In the genomic region with DNA sequence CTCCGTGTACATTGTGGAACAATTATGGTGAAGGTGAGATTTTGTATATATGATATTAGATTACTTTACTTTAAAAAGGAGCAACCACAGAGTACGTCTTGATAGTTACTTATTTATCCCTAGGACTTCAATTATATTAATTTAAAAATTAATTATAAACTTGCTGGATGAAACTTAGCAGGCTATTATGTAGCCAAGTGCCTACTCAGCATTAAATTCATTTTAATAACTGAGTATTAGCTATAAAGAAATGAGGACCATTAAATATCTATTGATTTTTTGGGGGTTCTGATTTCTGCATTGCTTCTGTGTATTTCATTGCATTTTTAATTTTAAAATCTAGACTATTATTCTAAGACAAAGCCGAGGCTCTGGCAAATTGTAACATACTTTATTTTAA, we compare ENCODE assay signal across 29 cellular contexts.
"Had no signal": no experiment of that assay in that cellular context is flagged by ENCODE, and none has a peak within 500 bp of the region (broad histone marks: within the 10 kb centered on the region; RNA-seq: fewer than 3 reads in every experiment).

No MANE protein-coding gene starts in this region.

- H3K27ac ChIP-seq: stomach, suprapubic skin, testis, thoracic aorta, thyroid gland, tibial artery, tibial nerve, transverse colon, upper lobe of left lung, upper lobe of right lung, uterus, vagina had no signal

- H3K4me1 Mint-ChIP-seq: stimulated activated effector memory CD8-positive, alpha-beta T cell treated with anti-CD3 and anti-CD28 coated beads, Interleukin-12 subunit alpha, Interleukin-12 subunit beta, amount 100 ng/mL, for 72 hours; stimulated activated memory B cell treated with anti-CD40 and anti-IgM and Interleukin-4, amounts not matched to agents 10 μg/mL and 1 μg/mL and 100 μg/mL, for 72 hours; stimulated activated naive B cell treated with anti-CD40 and anti-IgM and Interleukin-4, amounts not matched to agents 10 μg/mL and 1 μg/mL and 100 μg/mL, for 72 hours; stimulated activated naive CD8-positive, alpha-beta T cell treated with anti-CD3 and anti-CD28 coated beads, Interleukin-15, amount 100 ng/mL, for 72 hours had no signal

- H3K36me3 Mint-ChIP-seq: stimulated activated effector memory CD8-positive, alpha-beta T cell treated with anti-CD3 and anti-CD28 coated beads, Interleukin-12 subunit alpha, Interleukin-12 subunit beta, amount 100 ng/mL, for 72 hours; stimulated activated memory B cell treated with anti-CD40 and anti-IgM and Interleukin-4, amounts not matched to agents 10 μg/mL and 1 μg/mL and 100 μg/mL, for 72 hours; stimulated activated naive B cell treated with anti-CD40 and anti-IgM and Interleukin-4, amounts not matched to agents 10 μg/mL and 1 μg/mL and 100 μg/mL, for 72 hours; type B pancreatic cell had no signal

- ATAC-seq: stimulated activated effector memory CD8-positive, alpha-beta T cell treated with anti-CD3 and anti-CD28 coated beads, Interleukin-12 subunit alpha, Interleukin-12 subunit beta, amount 100 ng/mL, for 72 hours; stimulated activated memory B cell treated with anti-CD40 and anti-IgM and Interleukin-4, amounts not matched to agents 10 μg/mL and 1 μg/mL and 100 μg/mL, for 72 hours; stimulated activated naive B cell treated with anti-CD40 and anti-IgM and Interleukin-4, amounts not matched to agents 10 μg/mL and 1 μg/mL and 100 μg/mL, for 72 hours; stimulated activated naive CD8-positive, alpha-beta T cell treated with anti-CD3 and anti-CD28 coated beads, Interleukin-15, amount 100 ng/mL, for 72 hours; stimulated activated naive CD8-positive, alpha-beta T cell treated with anti-CD3 and anti-CD28 coated beads, Interleukin-15, Interleukin-2, amounts not matched to agents 100 U/mL and 50 U/mL, for 24 hours; upper lobe of right lung had no signal

- H3K4me1 ChIP-seq: stomach, suprapubic skin, testis, thyroid gland, tibial artery, tibial nerve, transverse colon, upper lobe of left lung, upper lobe of right lung, uterus, vagina had no signal

- H3K27me3 Mint-ChIP-seq: stimulated activated memory B cell treated with anti-CD40 and anti-IgM and Interleukin-4, amounts not matched to agents 10 μg/mL and 1 μg/mL and 100 μg/mL, for 72 hours; stimulated activated naive CD8-positive, alpha-beta T cell treated with anti-CD3 and anti-CD28 coated beads, Interleukin-15, amount 100 ng/mL, for 72 hours; type B pancreatic cell had no signal

- FAIRE-seq: urothelium cell line had no signal

- H3K36me3 ChIP-seq: stomach, suprapubic skin, thoracic aorta, thyroid gland, tibial artery, tibial nerve, transverse colon, upper lobe of left lung, upper lobe of right lung, uterus, vagina had no signal

- DNase-seq: stimulated activated CD4-positive, alpha-beta T cell treated with anti-CD3 and anti-CD28 coated beads, Interleukin-2, amount 100 ng/mL, for 48 hours; stimulated activated CD4-positive, alpha-beta T cell treated with anti-CD3 and anti-CD28 coated beads, Interleukin-4, amount 100 ng/mL, for 1 hour; stimulated activated CD4-positive, alpha-beta T cell treated with anti-CD3 and anti-CD28 coated beads, Interleukin-4, amount 100 ng/mL, for 24 hours; stimulated activated CD4-positive, alpha-beta T cell treated with anti-CD3 and anti-CD28 coated beads, Interleukin-4, amount 100 ng/mL, for 4 hours; stimulated activated CD8-positive, alpha-beta memory T cell treated with anti-CD3 and anti-CD28 coated beads, Interleukin-4, amount 100 ng/mL, for 48 hours; stimulated activated naive B cell treated with anti-CD40 and anti-IgM and Interleukin-4, amounts not matched to agents 10 μg/mL and 1 μg/mL and 100 μg/mL, for 72 hours; stimulated activated naive CD4-positive, alpha-beta T cell; stimulated activated naive CD4-positive, alpha-beta T cell treated with Interleukin-2 at 50 U/mL for 16 hours; stimulated activated naive CD8-positive, alpha-beta T cell treated with anti-CD3 and anti-CD28 coated beads, Interleukin-15, amount 100 ng/mL, for 72 hours; stimulated activated naive CD8-positive, alpha-beta T cell treated with anti-CD3 and anti-CD28 coated beads, Interleukin-15, Interleukin-2, amounts not matched to agents 100 U/mL and 50 U/mL, for 24 hours; stomach; substantia nigra; testis; thyroid gland; tibial artery; transverse colon; trophoblast cell; upper lobe of left lung; upper lobe of right lung; uterus had no signal

- H3K27me3 ChIP-seq: stomach, suprapubic skin, testis, thyroid gland, tibial artery, tibial nerve, transverse colon, upper lobe of left lung, upper lobe of right lung, uterus, vagina had no signal

- H3K9me3 ChIP-seq: suprapubic skin, testis, thoracic aorta, thyroid gland, tibial artery, transverse colon, upper lobe of left lung, upper lobe of right lung, uterus, vagina had no signal

- H3K9me3 Mint-ChIP-seq: stimulated activated memory B cell treated with anti-CD40 and anti-IgM and Interleukin-4, amounts not matched to agents 10 μg/mL and 1 μg/mL and 100 μg/mL, for 72 hours; type B pancreatic cell had no signal

- H3K27ac Mint-ChIP-seq: stimulated activated effector memory CD8-positive, alpha-beta T cell treated with anti-CD3 and anti-CD28 coated beads, Interleukin-12 subunit alpha, Interleukin-12 subunit beta, amount 100 ng/mL, for 72 hours; stimulated activated memory B cell treated with anti-CD40 and anti-IgM and Interleukin-4, amounts not matched to agents 10 μg/mL and 1 μg/mL and 100 μg/mL, for 72 hours; stimulated activated naive B cell treated with anti-CD40 and anti-IgM and Interleukin-4, amounts not matched to agents 10 μg/mL and 1 μg/mL and 100 μg/mL, for 72 hours; stimulated activated naive CD8-positive, alpha-beta T cell treated with anti-CD3 and anti-CD28 coated beads, Interleukin-15, amount 100 ng/mL, for 72 hours; stimulated activated naive CD8-positive, alpha-beta T cell treated with anti-CD3 and anti-CD28 coated beads, Interleukin-15, Interleukin-2, amounts not matched to agents 100 ng/mL and 50 ng/mL, for 24 hours; type B pancreatic cell had no signal

- H3K4me3 Mint-ChIP-seq: stimulated activated effector memory CD8-positive, alpha-beta T cell treated with anti-CD3 and anti-CD28 coated beads, Interleukin-12 subunit alpha, Interleukin-12 subunit beta, amount 100 ng/mL, for 72 hours; stimulated activated memory B cell treated with anti-CD40 and anti-IgM and Interleukin-4, amounts not matched to agents 10 μg/mL and 1 μg/mL and 100 μg/mL, for 72 hours; stimulated activated naive B cell treated with anti-CD40 and anti-IgM and Interleukin-4, amounts not matched to agents 10 μg/mL and 1 μg/mL and 100 μg/mL, for 72 hours; stimulated activated naive CD8-positive, alpha-beta T cell treated with anti-CD3 and anti-CD28 coated beads, Interleukin-15, amount 100 ng/mL, for 72 hours; stimulated activated naive CD8-positive, alpha-beta T cell treated with anti-CD3 and anti-CD28 coated beads, Interleukin-15, Interleukin-2, amounts not matched to agents 100 ng/mL and 50 ng/mL, for 24 hours; type B pancreatic cell had no signal

- H3K4me3 ChIP-seq: stomach, suprapubic skin, testis, thoracic aorta, thyroid gland, tibial artery, tibial nerve, transverse colon, upper lobe of left lung, upper lobe of right lung, uterus, vagina had no signal
